2 cellular contexts compared by ENCODE assay signal in the genomic region with DNA sequence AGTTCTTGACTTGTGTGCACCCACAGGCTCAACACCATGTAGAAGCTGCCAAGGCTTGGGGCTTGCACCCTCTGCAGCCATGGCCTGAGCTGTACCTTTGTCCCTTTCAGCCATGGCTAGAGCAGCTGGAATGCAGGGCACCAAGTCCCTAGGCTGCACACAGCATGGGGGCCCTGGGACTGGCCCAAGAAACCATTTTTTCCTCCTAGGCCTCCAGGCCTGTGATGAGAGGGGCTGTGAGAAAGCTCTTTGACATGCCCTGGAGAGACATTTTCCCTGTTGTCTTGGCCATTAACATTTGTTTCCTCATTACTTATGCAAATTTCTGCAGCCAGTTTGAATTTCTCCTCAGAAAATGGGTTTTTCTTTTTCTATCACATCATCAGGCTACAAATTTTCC. TPM values are rescaled to one million over a fixed set of nuclear protein-coding genes. Genes with fewer than 3 reads are reported as not detected.
"Had no signal": no experiment of that assay in that cellular context is flagged by ENCODE, and none has a peak within 500 bp of the region (broad histone marks: within the 10 kb centered on the region; RNA-seq: fewer than 3 reads in every experiment).

No MANE protein-coding gene starts in this region.

RNA-seq across cellular contexts. Expression of a gene that starts 1.5 kb away (rescaled TPM):
- total RNA-seq: G401, GM12878 had no signal
- polyA plus RNA-seq: GM12878 had no signal
